26 cellular contexts compared by ENCODE assay signal in the genomic region with DNA sequence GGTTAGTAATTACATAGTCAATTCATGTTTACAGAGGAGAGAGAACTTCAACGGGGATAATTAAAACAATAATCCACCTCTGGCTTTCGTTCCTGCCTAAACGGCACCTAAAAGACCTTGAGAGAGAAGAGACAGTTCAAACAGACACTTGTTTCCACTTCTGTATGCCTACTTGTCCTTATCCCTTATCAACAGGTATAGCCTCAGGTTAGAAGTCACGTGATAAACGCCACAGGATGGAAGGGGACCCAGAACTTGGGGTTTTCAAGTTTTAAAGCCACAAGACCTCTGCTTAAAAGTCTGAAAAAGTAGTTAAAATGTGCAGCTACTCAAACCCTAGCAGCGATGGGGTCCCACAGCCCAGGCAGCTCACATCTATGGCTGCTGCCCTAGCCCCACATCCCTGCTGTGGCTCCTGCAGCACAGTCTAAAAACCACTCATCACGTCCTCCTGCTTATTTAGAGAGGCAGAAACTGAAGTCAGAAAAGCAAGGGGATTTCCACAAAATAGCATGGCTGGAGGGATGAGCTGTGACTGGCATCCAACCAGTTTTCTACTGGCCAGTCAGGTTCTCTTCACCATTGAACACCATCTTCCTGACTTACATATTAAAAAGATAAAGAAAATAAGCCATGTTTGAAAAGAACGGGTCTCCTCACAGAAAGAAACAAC. TPM values are rescaled to one million over a fixed set of nuclear protein-coding genes. Genes with fewer than 3 reads are reported as not detected.
A peak's percentile ranks its signal among the peaks of the same experiment; 100 is the strongest.
DNase-seq lines count a peak whose midpoint lies in the region; ATAC-seq, FAIRE-seq and TF ChIP-seq lines count a peak whose summit lies in the region.
"Had no signal": no experiment of that assay in that cellular context is flagged by ENCODE, and none has a peak within 500 bp of the region (broad histone marks: within the 10 kb centered on the region; RNA-seq: fewer than 3 reads in every experiment).

No MANE protein-coding gene starts in this region.

- H3K79me2 ChIP-seq in GM23338 (replicated peaks; ENCODE audit: insufficient read depth) (no peaks in the 10 kb centered on the region), HepG2 (ENCODE audit: insufficient read depth, low read length) (no peaks in the 10 kb centered on the region)

- FAIRE-seq in HepG2 (lab: Jason Lieb, UNC), result no peak
- FAIRE-seq in pancreas (lab: Jason Lieb, UNC), result no peak
- FAIRE-seq: G401.6 had no signal

- peaks cover 9% of the 10 kb centered on the region for H3K9me3 Mint-ChIP-seq in GM23338
- peaks cover 2% of the 10 kb centered on the region for H3K9me3 Mint-ChIP-seq in glutamatergic neuron (ENCODE audit: unreplicated experiment)

- no peak for TF ChIP-seq EP300 in HepG2 (IDR thresholded peaks at IDR 0.05; ENCODE audit: low read depth in 2 of 2, low read length in 2 of 2)
- no peak for TF ChIP-seq EP300 in HepG2 (CRISPR knock-in tag; IDR thresholded peaks at IDR 0.05; ENCODE audit: borderline replicate concordance)

- no peak overlapping the region for H3K4me3 Mint-ChIP-seq in GM23338
- no peak overlapping the region for H3K4me3 Mint-ChIP-seq in glutamatergic neuron (ENCODE audit: unreplicated experiment)
- H3K4me3 Mint-ChIP-seq: activated naive CD8-positive, alpha-beta T cell treated with anti-CD3 and anti-CD28 coated beads, Interleukin-2, amount 50 U/mL, for 24 hours; activated T-cell treated with anti-CD3 and anti-CD28 coated beads, Interleukin-2, amount 50 U/mL, for 24 hours had no signal

- in situ Hi-C loops in HepG2 (cut with HindIII; ENCODE audit: extremely low pct_ligation_motif_present, low pct_unique_long_range_greater_than_20kb), result no loop called here

- peaks cover 17% of the 10 kb centered on the region for H3K36me3 Mint-ChIP-seq in GM23338 (ENCODE audit: low read depth)
- H3K36me3 Mint-ChIP-seq in glutamatergic neuron (ENCODE audit: unreplicated experiment), result no peaks in the 10 kb centered on the region

- POLR2A ChIA-PET in HepG2 (lab: Yijun Ruan, JAX), result interaction anchor here (0.7 to 2.5 kb wide), 4 partner anchors 17 to 159 kb away, joined by 3 to 12 read pairs (median 4); a partner anchor contains a TSS

- H2AFZ ChIP-seq in GM23338 (peak overlapping the region; percentile 29; the same call in 1 of the 2 replicates), HepG2 (ENCODE audit: low read length) (no peak overlapping the region)

- ATAC-seq in GM23338, result no peak
- no peak; the same call in 2 of the 3 replicates for ATAC-seq in HepG2
- no peak for ATAC-seq in pancreas
- ATAC-seq: activated naive CD8-positive, alpha-beta T cell treated with anti-CD3 and anti-CD28 coated beads, Interleukin-2, amount 50 U/mL, for 24 hours; HCT116; left cardiac atrium; upper lobe of right lung had no signal

- H3K9ac ChIP-seq in HepG2 (ENCODE audit: insufficient read depth, low read depth, low read length), result no peak overlapping the region
- H3K9ac ChIP-seq: SK-N-SH had no signal

- H4K20me1 ChIP-seq in GM23338 (replicated peaks; ENCODE audit: insufficient read depth) (no peaks in the 10 kb centered on the region), HepG2 (ENCODE audit: insufficient read depth, low read length) (no peaks in the 10 kb centered on the region)

- H3K36me3 ChIP-seq in GM23338 (ENCODE audit: insufficient read depth), result 0 out of 2 replicates have a peak, but pooled peaks cover 2% of the 10 kb centered on the region
- H3K36me3 ChIP-seq in HepG2 (replicated peaks in 1 of 2; ENCODE audit: control insufficient read depth in 1 of 2, insufficient read depth in 2 of 2, low read length in 2 of 2), result peaks cover 0 to 7% of the 10 kb centered on the region in 2 experiments; a peak in 2 of 5 replicates
- peaks cover 19 to 69% of the 10 kb centered on the region in 2 donors for H3K36me3 ChIP-seq in ascending aorta
- H3K36me3 ChIP-seq in pancreas, result no peaks in the 10 kb centered on the region

- TF ChIP-seq CTCF in GM23338 (conservative IDR thresholded peaks at IDR 0.05; ENCODE audit: low read depth in 2 of 2), result no peak
- TF ChIP-seq CTCF in HepG2 (CRISPR knock-in tag; IDR thresholded peaks at IDR 0.05), result no peak
- TF ChIP-seq CTCF in ascending aorta (IDR thresholded peaks at IDR 0.05), result no peak
- TF ChIP-seq CTCF in pancreas (IDR thresholded peaks at IDR 0.05), result no peak
- TF ChIP-seq CTCF in glutamatergic neuron (IDR thresholded peaks at IDR 0.05; ENCODE audit: partially characterized antibody, unreplicated experiment), result no peak

- WGBS in HepG2 (ENCODE audit: low lambda C conversion rate), result 46% methylated on average over 8 of the region's 8 CpGs
- 72 to 73% methylated on average over 8 of the region's 8 CpGs for whole genome bisulfite sequencing in pancreas, 2 donors

- CTCF ChIA-PET in HepG2 (lab: Yijun Ruan, JAX; ENCODE audit: low intra/inter-chr PET ratio, low total read pairs), result no interaction called here

- no peak for TF ChIP-seq RAD21 in HepG2 (CRISPR knock-in tag; IDR thresholded peaks at IDR 0.05)

- intact Hi-C loops in HepG2 (cut with micrococcal nuclease; ENCODE audit: unreplicated experiment) (loop anchor here (5.0 kb wide), 1 partner anchor 54 kb away; no protein-coding TSS in a partner anchor), ascending aorta (cut with DNase I) (no loop called here), pancreas (cut with DNase I) (no loop called here)

- H3K4me1 ChIP-seq in GM23338 (ENCODE audit: insufficient read depth), result no peaks in the 10 kb centered on the region
- H3K4me1 ChIP-seq in HepG2 (ENCODE audit: insufficient read depth, low read length), result peaks cover 65% of the 10 kb centered on the region
- peaks cover 0 to 3% of the 10 kb centered on the region in 2 donors for H3K4me1 ChIP-seq in ascending aorta
- peaks cover 4 to 7% (median 7%) of the 10 kb centered on the region in 3 donors for H3K4me1 ChIP-seq in pancreas
- H3K4me1 ChIP-seq: upper lobe of right lung had no signal

- H3K9me3 ChIP-seq in HepG2 (ENCODE audit: low read length), result no peaks in the 10 kb centered on the region
- H3K9me3 ChIP-seq in ascending aorta, result peaks cover 0 to 7% of the 10 kb centered on the region in 2 donors
- no peaks in the 10 kb centered on the region for H3K9me3 ChIP-seq in pancreas
- H3K9me3 ChIP-seq: SK-N-SH, upper lobe of right lung had no signal

- no peak for TF ChIP-seq POLR2A in HepG2 (IDR thresholded peaks at IDR 0.05; ENCODE audit: insufficient read depth in 1 of 2, low read depth in 2 of 2, low read length in 2 of 2)

- H3F3A ChIP-seq in GM23338 (replicated peaks; ENCODE audit: low read depth), result no peaks in the 10 kb centered on the region

- H3K4me3 ChIP-seq in GM23338 (no peak overlapping the region), HepG2 (replicated peaks in 1 of 3; ENCODE audit: insufficient read depth in 1 of 3, low read depth in 2 of 3, low read length in 3 of 3) (no peak overlapping the region), ascending aorta (no peak overlapping the region), pancreas (no peak overlapping the region)
- H3K4me3 ChIP-seq: dorsolateral prefrontal cortex, skin epidermis, upper lobe of right lung had no signal

- no peaks in the 10 kb centered on the region for H3K9me2 ChIP-seq in GM23338 (ENCODE audit: insufficient read depth)
- H3K9me2 ChIP-seq: SK-N-SH had no signal

- DNase-seq in GM23338 (ENCODE audit: low spot score), result no peak
- peak; percentile 43 to 86 (median 56) for DNase-seq in NCI-H1417 (lab: John Stamatoyannopoulos, UW)
- DNase-seq in NCI-H748 (lab: John Stamatoyannopoulos, UW; ENCODE audit: unreplicated experiment), result peak; percentile 72
- DNase-seq in HepG2 (ENCODE audit: low spot score), result no peak
- no peak for DNase-seq in ascending aorta (ENCODE audit: low spot score in 2 of 2)
- no peak for DNase-seq in pancreas
- no peak for DNase-seq in NCI-H774 (lab: John Stamatoyannopoulos, UW)
- DNase-seq in glutamatergic neuron, result no peak
- DNase-seq: activated CD4-positive, alpha-beta T cell treated with anti-CD3 and anti-CD28 coated beads for 4 hours; activated gamma-delta T cell treated with Interleukin-2 at 50 U/mL for 16 hours; activated naive CD8-positive, alpha-beta T cell treated with anti-CD3 and anti-CD28 coated beads, Interleukin-2, amount 50 U/mL, for 24 hours; activated T-cell treated with anti-CD3 and anti-CD28 coated beads, Interleukin-2, amount 50 U/mL, for 24 hours; cerebellar nuclear complex; dorsolateral prefrontal cortex; left cardiac atrium; mesenchymal stem cell; NCI-H524 treated with DMSO at 0.1 percent for 48 hours; nucleus accumbens; OCI-M1; SK-N-SH; T-helper 2 cell; upper lobe of right lung had no signal

- H3K4me1 Mint-ChIP-seq in GM23338, result no peaks in the 10 kb centered on the region
- no peaks in the 10 kb centered on the region for H3K4me1 Mint-ChIP-seq in glutamatergic neuron (ENCODE audit: low read depth, unreplicated experiment)
- H3K4me1 Mint-ChIP-seq: activated naive CD8-positive, alpha-beta T cell treated with anti-CD3 and anti-CD28 coated beads, Interleukin-2, amount 50 U/mL, for 24 hours had no signal

- H3K27me3 ChIP-seq in GM23338 (ENCODE audit: insufficient read depth) (no peaks in the 10 kb centered on the region), HepG2 (ENCODE audit: control insufficient read depth in 1 of 2, insufficient read depth in 2 of 2, low read length in 2 of 2) (no peaks in the 10 kb centered on the region), ascending aorta (no peaks in the 10 kb centered on the region), pancreas (no peaks in the 10 kb centered on the region)
- H3K27me3 ChIP-seq: dorsolateral prefrontal cortex, upper lobe of right lung had no signal

- H3K27ac Mint-ChIP-seq in GM23338, result no peak overlapping the region
- H3K27ac Mint-ChIP-seq in glutamatergic neuron (ENCODE audit: unreplicated experiment), result no peak overlapping the region
- H3K27ac Mint-ChIP-seq: activated naive CD8-positive, alpha-beta T cell treated with anti-CD3 and anti-CD28 coated beads, Interleukin-2, amount 50 U/mL, for 24 hours; activated T-cell treated with anti-CD3 and anti-CD28 coated beads, Interleukin-2, amount 50 U/mL, for 24 hours had no signal

- H3K4me2 ChIP-seq in GM23338 (no peak overlapping the region), HepG2 (ENCODE audit: low read depth, low read length) (0 out of 2 replicates have a peak overlapping the region, but pooled peaks have one; percentile 59)
- H3K4me2 ChIP-seq: SK-N-SH had no signal

- H3K27me3 Mint-ChIP-seq in GM23338 (ENCODE audit: insufficient read depth, low read depth, poor library complexity) (peaks cover 2% of the 10 kb centered on the region), glutamatergic neuron (ENCODE audit: unreplicated experiment) (peaks cover 5% of the 10 kb centered on the region)
- H3K27me3 Mint-ChIP-seq: activated naive CD8-positive, alpha-beta T cell treated with anti-CD3 and anti-CD28 coated beads, Interleukin-2, amount 50 U/mL, for 24 hours had no signal

- BruUV-seq in HepG2 (replicated peaks; lab: Mats Ljungman, UMichigan), result no TSS peak

- H3K27ac ChIP-seq in GM23338 (ENCODE audit: low read depth) (no peak overlapping the region), HepG2 (ENCODE audit: extremely low read length, insufficient read depth, low read length) (peak overlapping the region; percentile 83), ascending aorta (no peak overlapping the region), pancreas (no peak overlapping the region)
- H3K27ac ChIP-seq: dorsolateral prefrontal cortex, skin epidermis, upper lobe of right lung had no signal

RNA-seq across cellular contexts. Expression of a gene that starts 51.2 kb away (rescaled TPM):
- total RNA-seq in GM23338 (2014; rRNA removed; shearing (Covaris generic)), result 0.70 and 1.2 TPM in 2 replicates
- 0.29 and 0.75 TPM in 2 replicates for polyA plus RNA-seq in GM23338 (2016; fragmentation: Nextera tagmentation; extraction: Ambion mirVana)
- total RNA-seq in HepG2 (2016; rRNA removed; fragmentation: Illumina TruSeq; extraction: Trizol), result 5.3 and 5.8 TPM in 2 replicates
- total RNA-seq in HepG2 (2016; cell fraction: cytosol; rRNA removed; fragmentation: Illumina TruSeq; extraction: Trizol; ENCODE audit: low read depth), result 0.26 and 0.61 TPM in 2 replicates
- total RNA-seq in HepG2 (2016; cell fraction: insoluble cytoplasmic fraction; rRNA removed; fragmentation: Illumina TruSeq; extraction: Trizol), result 5.5 and 5.9 TPM in 2 replicates
- 1.7 and 1.8 TPM in 2 replicates for total RNA-seq in HepG2 (2016; cell fraction: membrane; rRNA removed; fragmentation: Illumina TruSeq; extraction: Trizol)
- 4.7 and 7.1 TPM in 2 replicates for total RNA-seq in HepG2 (2016; cell fraction: nucleus; rRNA removed; fragmentation: Illumina TruSeq; extraction: Trizol)
- 4.6 and 6.9 TPM in 2 replicates for polyA plus RNA-seq in HepG2 (2011; rRNA removed)
- polyA plus RNA-seq in HepG2 (2011; cell fraction: cytosol; rRNA removed), result 2.9 and 3.8 TPM in 2 replicates
- polyA plus RNA-seq in HepG2 (2011; cell fraction: nucleus; rRNA removed), result 16.5 and 18.0 TPM in 2 replicates
- 3.5 and 6.2 TPM in 2 replicates for polyA plus RNA-seq in HepG2 (2012)
- 0.64 and 0.66 TPM in 2 replicates for polyA plus RNA-seq in HepG2 (2016; cell fraction: cytosol; fragmentation: Illumina TruSeq; extraction: Trizol; ENCODE audit: low read depth)
- polyA plus RNA-seq in HepG2 (2016; cell fraction: insoluble cytoplasmic fraction; fragmentation: Illumina TruSeq; extraction: Trizol; ENCODE audit: low read depth), result 5.1 and 5.9 TPM in 2 replicates
- 1.5 and 1.7 TPM in 2 replicates for polyA plus RNA-seq in HepG2 (2016; cell fraction: membrane; fragmentation: Illumina TruSeq; extraction: Trizol; ENCODE audit: low read depth)
- polyA plus RNA-seq in HepG2 (2016; cell fraction: nucleus; fragmentation: Illumina TruSeq; extraction: Trizol; ENCODE audit: insufficient read depth, low read depth), result 8.9 and 9.0 TPM in 2 replicates
- 0.23 and 7.7 TPM in 2 replicates for polyA minus RNA-seq in HepG2 (2011; rRNA and poly(A)+ RNA removed; ENCODE audit: low replicate concordance)
- 1.5 and 1.8 TPM in 2 replicates for polyA minus RNA-seq in HepG2 (2011; cell fraction: cytosol; rRNA and poly(A)+ RNA removed)
- 9.7 and 11.6 TPM in 2 replicates for polyA minus RNA-seq in HepG2 (2011; cell fraction: nucleus; rRNA and poly(A)+ RNA removed)
- total RNA-seq in ascending aorta, result 8.6 TPM
- 1 to 10 TPM; 2.8 to 7.2 (median 4.0) TPM for total RNA-seq in pancreas
- polyA plus RNA-seq in pancreas, result 10 to 100 TPM; 14.0 to 16.9 TPM
- total RNA-seq in glutamatergic neuron (ENCODE audit: unreplicated experiment), result 0.93 TPM
- total RNA-seq: activated CD8-positive, alpha-beta memory T cell treated with anti-CD3 and anti-CD28 coated beads for 36 hours had no signal

Comparison
In these comparisons a context has a peak if more than half of its experiments do, and no peak if none do; other contexts are left out.
1. DNase-seq: peak in NCI-H1417 (3 of 3) and NCI-H748 (single experiment); none in GM23338 (single experiment), HepG2 (single experiment), ascending aorta (0 of 2), pancreas (0 of 6), NCI-H774 (single experiment) and glutamatergic neuron (single experiment).